Comparison of ENCODE assay signal across 30 cellular contexts in the genomic region with DNA sequence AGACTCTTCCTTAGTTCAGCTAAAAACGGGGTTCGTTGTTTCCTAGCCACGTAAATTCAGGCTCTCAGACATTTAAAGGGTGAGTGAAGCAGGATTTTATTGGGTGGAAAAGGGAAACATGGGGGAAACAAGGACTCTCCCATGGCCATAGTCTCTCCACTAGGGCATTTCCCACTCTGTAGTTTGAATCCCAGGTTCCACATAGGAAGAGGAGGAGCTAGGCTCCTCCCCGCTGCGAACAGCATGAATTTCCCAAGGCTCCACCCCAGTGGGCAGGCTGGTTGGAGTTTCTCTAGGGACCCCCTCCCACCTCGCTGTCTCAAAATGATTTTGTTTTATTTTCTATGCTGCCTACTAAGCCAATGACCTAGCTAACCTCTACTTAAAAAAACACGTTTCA.
"Had no signal": no experiment of that assay in that cellular context is flagged by ENCODE, and none has a peak within 500 bp of the region (broad histone marks: within the 10 kb centered on the region; RNA-seq: fewer than 3 reads in every experiment).

No MANE protein-coding gene starts in this region.

- H3K27ac Mint-ChIP-seq: activated CD4-positive, alpha-beta T cell treated with anti-CD3 and anti-CD28 coated beads, Interleukin-2, amount 10 ng/mL, durations not matched to agents 7 days and 5 days; activated CD8-positive, alpha-beta memory T cell treated with anti-CD3 and anti-CD28 coated beads, Interleukin-2, amount 10 ng/mL, durations not matched to agents 7 days and 5 days; activated CD8-positive, alpha-beta T cell treated with anti-CD3 and anti-CD28 coated beads, Interleukin-2, amount 10 ng/mL, durations not matched to agents 7 days and 5 days; activated naive CD4-positive, alpha-beta T cell treated with anti-CD3 and anti-CD28 coated beads, Interleukin-2, amount 10 ng/mL, durations not matched to agents 7 days and 5 days; activated naive CD4-positive, alpha-beta T cell treated with anti-CD3 and anti-CD28 coated beads, Interleukin-2, amount 50 U/mL, for 72 hours; activated naive CD8-positive, alpha-beta T cell treated with anti-CD3 and anti-CD28 coated beads, Interleukin-2, amount 10 ng/mL, durations not matched to agents 7 days and 5 days; brain had no signal

- H3K36me3 ChIP-seq: ascending aorta, breast epithelium, cardiac muscle cell, colonic mucosa, esophagus squamous epithelium, gastroesophageal sphincter, heart right ventricle had no signal

- H3K36me3 Mint-ChIP-seq: activated CD8-positive, alpha-beta memory T cell treated with anti-CD3 and anti-CD28 coated beads, Interleukin-2, amount 10 ng/mL, durations not matched to agents 7 days and 5 days; activated naive CD4-positive, alpha-beta T cell treated with anti-CD3 and anti-CD28 coated beads, Interleukin-2, amount 10 ng/mL, durations not matched to agents 7 days and 5 days; activated naive CD8-positive, alpha-beta T cell treated with anti-CD3 and anti-CD28 coated beads, Interleukin-2, amount 10 ng/mL, durations not matched to agents 7 days and 5 days; brain had no signal

- H3K27me3 Mint-ChIP-seq: activated CD4-positive, alpha-beta T cell treated with anti-CD3 and anti-CD28 coated beads, Interleukin-2, amount 10 ng/mL, durations not matched to agents 7 days and 5 days; activated CD8-positive, alpha-beta memory T cell treated with anti-CD3 and anti-CD28 coated beads, Interleukin-2, amount 10 ng/mL, durations not matched to agents 7 days and 5 days; activated naive CD4-positive, alpha-beta T cell treated with anti-CD3 and anti-CD28 coated beads, Interleukin-2, amount 10 ng/mL, durations not matched to agents 7 days and 5 days; activated naive CD8-positive, alpha-beta T cell treated with anti-CD3 and anti-CD28 coated beads, Interleukin-2, amount 10 ng/mL, durations not matched to agents 7 days and 5 days had no signal

- H3K9me3 ChIP-seq: ascending aorta, colonic mucosa had no signal

- FAIRE-seq: endometrium, endothelial cell of umbilical vein had no signal

- H3K27ac ChIP-seq: ascending aorta, breast epithelium, cardiac muscle cell, colonic mucosa, epithelial cell of prostate, esophagus squamous epithelium, gastroesophageal sphincter, heart right ventricle had no signal

- H3K27me3 ChIP-seq: ascending aorta, breast epithelium, cardiac muscle cell, colonic mucosa, esophagus squamous epithelium, gastroesophageal sphincter, heart right ventricle had no signal

- H3K4me3 ChIP-seq: ascending aorta, breast epithelium, cardiac muscle cell, colonic mucosa, esophagus squamous epithelium, gastroesophageal sphincter, heart right ventricle had no signal

- H3K4me1 Mint-ChIP-seq: activated CD4-positive, alpha-beta T cell treated with anti-CD3 and anti-CD28 coated beads, Interleukin-2, amount 10 ng/mL, durations not matched to agents 7 days and 5 days; activated CD8-positive, alpha-beta memory T cell treated with anti-CD3 and anti-CD28 coated beads, Interleukin-2, amount 10 ng/mL, durations not matched to agents 7 days and 5 days; activated naive CD4-positive, alpha-beta T cell treated with anti-CD3 and anti-CD28 coated beads, Interleukin-2, amount 10 ng/mL, durations not matched to agents 7 days and 5 days; activated naive CD8-positive, alpha-beta T cell treated with anti-CD3 and anti-CD28 coated beads, Interleukin-2, amount 10 ng/mL, durations not matched to agents 7 days and 5 days; brain had no signal

- ATAC-seq: activated CD8-positive, alpha-beta memory T cell treated with anti-CD3 and anti-CD28 coated beads, Interleukin-2, amount 10 ng/mL, durations not matched to agents 7 days and 5 days; activated CD8-positive, alpha-beta T cell treated with anti-CD3 and anti-CD28 coated beads, Interleukin-2, amount 10 ng/mL, durations not matched to agents 7 days and 5 days; activated naive CD4-positive, alpha-beta T cell treated with anti-CD3 and anti-CD28 coated beads, Interleukin-2, amount 50 U/mL, for 72 hours; gastroesophageal sphincter; heart right ventricle had no signal

- H3K4me1 ChIP-seq: ascending aorta, breast epithelium, colonic mucosa, esophagus squamous epithelium, gastroesophageal sphincter, heart right ventricle had no signal

- H3K4me3 Mint-ChIP-seq: activated CD4-positive, alpha-beta T cell treated with anti-CD3 and anti-CD28 coated beads, Interleukin-2, amount 10 ng/mL, durations not matched to agents 7 days and 5 days; activated CD8-positive, alpha-beta memory T cell treated with anti-CD3 and anti-CD28 coated beads, Interleukin-2, amount 10 ng/mL, durations not matched to agents 7 days and 5 days; activated CD8-positive, alpha-beta T cell treated with anti-CD3 and anti-CD28 coated beads, Interleukin-2, amount 10 ng/mL, durations not matched to agents 7 days and 5 days; activated naive CD4-positive, alpha-beta T cell treated with anti-CD3 and anti-CD28 coated beads, Interleukin-2, amount 10 ng/mL, durations not matched to agents 7 days and 5 days; activated naive CD8-positive, alpha-beta T cell treated with anti-CD3 and anti-CD28 coated beads, Interleukin-2, amount 10 ng/mL, durations not matched to agents 7 days and 5 days; brain had no signal

- DNase-seq: activated CD4-positive, alpha-beta T cell treated with anti-CD3 and anti-CD28 coated beads for 1 hour; activated CD4-positive, alpha-beta T cell treated with anti-CD3 and anti-CD28 coated beads for 4 hours; activated CD4-positive, alpha-beta T cell treated with anti-CD3 and anti-CD28 coated beads, Interleukin-2, amount 10 ng/mL, durations not matched to agents 7 days and 5 days; activated CD4-positive, alpha-beta T cell treated with anti-CD3 and anti-CD28 coated beads, Interleukin-2, amount 50 U/mL, for 48 hours; activated CD8-positive, alpha-beta memory T cell treated with anti-CD3 and anti-CD28 coated beads, Interleukin-2, amount 10 ng/mL, durations not matched to agents 7 days and 5 days; activated CD8-positive, alpha-beta memory T cell treated with anti-CD3 and anti-CD28 coated beads, Interleukin-2, amount 50 U/mL, for 4 hours; activated CD8-positive, alpha-beta T cell treated with anti-CD3 and anti-CD28 coated beads, Interleukin-2, amount 10 ng/mL, durations not matched to agents 7 days and 5 days; activated gamma-delta T cell; activated naive CD4-positive, alpha-beta T cell; activated naive CD4-positive, alpha-beta T cell treated with anti-CD3 and anti-CD28 coated beads, Interleukin-2, amount 10 ng/mL, durations not matched to agents 7 days and 5 days; activated naive CD8-positive, alpha-beta T cell treated with anti-CD3 and anti-CD28 coated beads, Interleukin-2, amount 10 ng/mL, durations not matched to agents 7 days and 5 days; activated T-cell treated with anti-CD3 and anti-CD28 coated beads, Interleukin-2, amount 50 U/mL, for 1 hour; activated T-cell treated with anti-CD3 and anti-CD28 coated beads, Interleukin-2, amount 50 U/mL, for 48 hours; central memory CD4-positive, alpha-beta T cell; cerebellar nuclear complex; colonic mucosa; effector CD8-positive, alpha-beta T cell; esophagus squamous epithelium; foreskin melanocyte; heart right ventricle; T-helper 2 cell had no signal
